ENCODE assay signal across 1 cellular context in the genomic region with DNA sequence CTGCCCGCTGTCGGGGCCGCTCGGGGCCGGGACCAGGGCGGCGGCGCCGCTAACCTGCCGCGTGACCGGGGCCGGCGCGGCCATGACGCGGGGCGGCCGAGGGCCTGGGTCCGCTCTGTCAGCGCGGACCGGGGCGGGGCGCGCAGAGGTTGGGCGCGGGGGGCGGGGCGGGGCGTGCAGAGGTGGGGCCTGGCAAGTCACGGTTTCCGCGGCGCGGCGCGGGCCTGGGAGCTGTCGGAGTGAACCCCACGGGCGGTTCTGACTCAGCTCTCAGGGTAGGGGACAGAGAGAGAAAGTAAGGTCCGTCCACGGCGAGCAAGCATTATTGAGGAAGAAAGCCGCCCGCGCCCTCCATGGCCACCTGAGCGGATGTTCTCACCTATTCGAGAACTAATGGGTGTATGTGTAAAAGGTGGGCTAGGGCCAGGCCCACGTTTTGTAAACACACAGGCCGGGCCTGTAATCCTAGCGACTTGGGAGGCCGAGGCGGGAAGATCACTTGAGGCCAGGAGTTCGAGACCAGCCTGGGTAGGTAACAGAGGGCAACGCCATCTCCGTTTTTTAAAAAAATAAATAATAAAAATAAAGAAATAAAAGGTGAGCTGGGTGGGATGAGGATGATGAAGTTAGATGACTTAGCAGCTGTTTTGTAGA.
TF ChIP-seq lines count a peak whose summit lies in the region.

Gene PRXL2C (minus strand): TSS at position 120 of the 654 bp plus-strand sequence. CDS start 36 bp downstream, at position 84.

TF ChIP-seq in GM23338, 12 proteins besides CTCF, POLR2A, EP300 and RAD21 (continued from another document):
- TF ChIP-seq, protein P1, sequence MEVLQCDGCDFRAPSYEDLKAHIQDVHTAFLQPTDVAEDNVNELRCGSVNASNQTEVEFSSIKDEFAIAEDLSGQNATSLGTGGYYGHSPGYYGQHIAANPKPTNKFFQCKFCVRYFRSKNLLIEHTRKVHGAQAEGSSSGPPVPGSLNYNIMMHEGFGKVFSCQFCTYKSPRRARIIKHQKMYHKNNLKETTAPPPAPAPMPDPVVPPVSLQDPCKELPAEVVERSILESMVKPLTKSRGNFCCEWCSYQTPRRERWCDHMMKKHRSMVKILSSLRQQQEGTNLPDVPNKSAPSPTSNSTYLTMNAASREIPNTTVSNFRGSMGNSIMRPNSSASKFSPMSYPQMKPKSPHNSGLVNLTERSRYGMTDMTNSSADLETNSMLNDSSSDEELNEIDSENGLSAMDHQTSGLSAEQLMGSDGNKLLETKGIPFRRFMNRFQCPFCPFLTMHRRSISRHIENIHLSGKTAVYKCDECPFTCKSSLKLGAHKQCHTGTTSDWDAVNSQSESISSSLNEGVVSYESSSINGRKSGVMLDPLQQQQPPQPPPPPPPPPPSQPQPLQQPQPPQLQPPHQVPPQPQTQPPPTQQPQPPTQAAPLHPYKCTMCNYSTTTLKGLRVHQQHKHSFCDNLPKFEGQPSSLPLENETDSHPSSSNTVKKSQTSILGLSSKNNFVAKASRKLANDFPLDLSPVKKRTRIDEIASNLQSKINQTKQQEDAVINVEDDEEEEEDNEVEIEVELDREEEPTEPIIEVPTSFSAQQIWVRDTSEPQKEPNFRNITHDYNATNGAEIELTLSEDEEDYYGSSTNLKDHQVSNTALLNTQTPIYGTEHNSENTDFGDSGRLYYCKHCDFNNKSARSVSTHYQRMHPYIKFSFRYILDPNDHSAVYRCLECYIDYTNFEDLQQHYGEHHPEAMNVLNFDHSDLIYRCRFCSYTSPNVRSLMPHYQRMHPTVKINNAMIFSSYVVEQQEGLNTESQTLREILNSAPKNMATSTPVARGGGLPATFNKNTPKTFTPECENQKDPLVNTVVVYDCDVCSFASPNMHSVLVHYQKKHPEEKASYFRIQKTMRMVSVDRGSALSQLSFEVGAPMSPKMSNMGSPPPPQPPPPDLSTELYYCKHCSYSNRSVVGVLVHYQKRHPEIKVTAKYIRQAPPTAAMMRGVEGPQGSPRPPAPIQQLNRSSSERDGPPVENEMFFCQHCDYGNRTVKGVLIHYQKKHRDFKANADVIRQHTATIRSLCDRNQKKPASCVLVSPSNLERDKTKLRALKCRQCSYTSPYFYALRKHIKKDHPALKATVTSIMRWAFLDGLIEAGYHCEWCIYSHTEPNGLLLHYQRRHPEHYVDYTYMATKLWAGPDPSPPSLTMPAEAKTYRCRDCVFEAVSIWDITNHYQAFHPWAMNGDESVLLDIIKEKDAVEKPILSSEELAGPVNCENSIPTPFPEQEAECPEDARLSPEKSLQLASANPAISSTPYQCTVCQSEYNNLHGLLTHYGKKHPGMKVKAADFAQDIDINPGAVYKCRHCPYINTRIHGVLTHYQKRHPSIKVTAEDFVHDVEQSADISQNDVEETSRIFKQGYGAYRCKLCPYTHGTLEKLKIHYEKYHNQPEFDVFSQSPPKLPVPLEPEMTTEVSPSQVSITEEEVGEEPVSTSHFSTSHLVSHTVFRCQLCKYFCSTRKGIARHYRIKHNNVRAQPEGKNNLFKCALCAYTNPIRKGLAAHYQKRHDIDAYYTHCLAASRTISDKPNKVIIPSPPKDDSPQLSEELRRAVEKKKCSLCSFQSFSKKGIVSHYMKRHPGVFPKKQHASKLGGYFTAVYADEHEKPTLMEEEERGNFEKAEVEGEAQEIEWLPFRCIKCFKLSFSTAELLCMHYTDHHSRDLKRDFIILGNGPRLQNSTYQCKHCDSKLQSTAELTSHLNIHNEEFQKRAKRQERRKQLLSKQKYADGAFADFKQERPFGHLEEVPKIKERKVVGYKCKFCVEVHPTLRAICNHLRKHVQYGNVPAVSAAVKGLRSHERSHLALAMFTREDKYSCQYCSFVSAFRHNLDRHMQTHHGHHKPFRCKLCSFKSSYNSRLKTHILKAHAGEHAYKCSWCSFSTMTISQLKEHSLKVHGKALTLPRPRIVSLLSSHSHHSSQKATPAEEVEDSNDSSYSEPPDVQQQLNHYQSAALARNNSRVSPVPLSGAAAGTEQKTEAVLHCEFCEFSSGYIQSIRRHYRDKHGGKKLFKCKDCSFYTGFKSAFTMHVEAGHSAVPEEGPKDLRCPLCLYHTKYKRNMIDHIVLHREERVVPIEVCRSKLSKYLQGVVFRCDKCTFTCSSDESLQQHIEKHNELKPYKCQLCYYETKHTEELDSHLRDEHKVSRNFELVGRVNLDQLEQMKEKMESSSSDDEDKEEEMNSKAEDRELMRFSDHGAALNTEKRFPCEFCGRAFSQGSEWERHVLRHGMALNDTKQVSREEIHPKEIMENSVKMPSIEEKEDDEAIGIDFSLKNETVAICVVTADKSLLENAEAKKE (CRISPR knock-in tag; IDR thresholded peaks at IDR 0.05): no peak
- no peak for TF ChIP-seq CREB1 (CRISPR knock-in tag; IDR thresholded peaks at IDR 0.05; ENCODE audit: low read depth)
- no peak for TF ChIP-seq EZH2phosphoT487 (IDR thresholded peaks at IDR 0.05; ENCODE audit: unreplicated experiment)
- TF ChIP-seq, protein P2, sequence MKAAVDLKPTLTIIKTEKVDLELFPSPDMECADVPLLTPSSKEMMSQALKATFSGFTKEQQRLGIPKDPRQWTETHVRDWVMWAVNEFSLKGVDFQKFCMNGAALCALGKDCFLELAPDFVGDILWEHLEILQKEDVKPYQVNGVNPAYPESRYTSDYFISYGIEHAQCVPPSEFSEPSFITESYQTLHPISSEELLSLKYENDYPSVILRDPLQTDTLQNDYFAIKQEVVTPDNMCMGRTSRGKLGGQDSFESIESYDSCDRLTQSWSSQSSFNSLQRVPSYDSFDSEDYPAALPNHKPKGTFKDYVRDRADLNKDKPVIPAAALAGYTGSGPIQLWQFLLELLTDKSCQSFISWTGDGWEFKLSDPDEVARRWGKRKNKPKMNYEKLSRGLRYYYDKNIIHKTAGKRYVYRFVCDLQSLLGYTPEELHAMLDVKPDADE (IDR thresholded peaks at IDR 0.05): no peak
- no peak for TF ChIP-seq STAT1 (IDR thresholded peaks at IDR 0.05; ENCODE audit: unreplicated experiment)
- TF ChIP-seq REST (IDR thresholded peaks at IDR 0.05; ENCODE audit: unreplicated experiment): no peak
- TF ChIP-seq ZNF114 (CRISPR knock-in tag; IDR thresholded peaks at IDR 0.05): no peak
